1 cellular context compared by ENCODE assay signal in the genomic region with DNA sequence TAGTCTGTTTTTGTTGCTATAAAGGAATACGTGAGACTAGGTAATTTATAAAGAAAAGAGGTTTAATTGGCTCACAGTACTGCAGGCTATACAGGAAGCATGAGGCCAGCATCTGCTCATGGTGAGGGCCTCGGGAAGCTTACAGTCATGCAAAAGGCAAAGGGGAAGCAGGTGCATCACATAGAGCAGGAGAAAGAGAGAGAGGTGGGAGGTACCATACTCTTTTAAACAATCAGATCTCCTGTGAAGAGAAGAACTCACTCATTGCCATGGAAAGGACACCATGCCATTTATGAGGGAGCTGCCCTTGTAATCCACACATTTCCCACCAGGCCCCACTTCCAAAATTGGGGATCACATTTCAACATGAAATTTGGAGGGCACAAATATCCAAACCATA.
TF ChIP-seq lines count a peak whose summit lies in the region.

No MANE protein-coding gene starts in this region.

TF ChIP-seq in GM23338, 12 proteins besides CTCF, POLR2A, EP300 and RAD21 (continued from another document):
- TF ChIP-seq ZNF462 (CRISPR knock-in tag; IDR thresholded peaks at IDR 0.05): peak; percentile 75; the same call in 1 of the 2 replicates
